ENCODE assay signal across 20 cellular contexts in genomic region chr20:2332711-2333110, GRCh38. TPM values are rescaled to one million over a fixed set of nuclear protein-coding genes. Genes with fewer than 3 reads are reported as not detected.
DNase-seq lines count a peak whose midpoint lies in the region; ATAC-seq and TF ChIP-seq lines count a peak whose summit lies in the region.
"Had no signal": no experiment of that assay in that cellular context is flagged by ENCODE, and none has a peak within 500 bp of the region (broad histone marks: within the 10 kb centered on the region; RNA-seq: fewer than 3 reads in every experiment).

No MANE protein-coding gene starts in this region.

- ATAC-seq in esophagus mucosa (peak; percentile 34), GM19467 (IDR thresholded peaks at IDR 0.05; ENCODE audit: unreplicated experiment) (no peak)
- ATAC-seq: HCT116 had no signal

- no CpG with 5 or more reads among the region's 4 CpGs for WGBS in H9 (ENCODE audit: extremely low coverage, insufficient read length, low lambda C conversion rate)
- whole genome bisulfite sequencing in neuronal stem cell (ENCODE audit: extremely low coverage in 2 of 2, insufficient read length in 2 of 2, insufficient replicate concordance in 1 of 2), 2 donors, result no CpG with 5 or more reads among the region's 4 CpGs

- H3K4me3 ChIP-seq in coronary artery (no peak overlapping the region), neutrophil (ENCODE audit: low read depth in 1 of 2, low read length in 1 of 2) (no peak overlapping the region), neuronal stem cell (ENCODE audit: low read length in 2 of 2) (no peak overlapping the region), foreskin fibroblast (ENCODE audit: low read depth in 1 of 2, low read length in 2 of 2) (no peak overlapping the region)
- H3K4me3 ChIP-seq: GM23248 had no signal

- H3K9ac ChIP-seq in H9 (ENCODE audit: extremely low read depth, insufficient read length, low read length), result no peak overlapping the region
- H3K9ac ChIP-seq in neuronal stem cell (ENCODE audit: low read depth, low read length, poor library complexity), result no peak overlapping the region
- H3K9ac ChIP-seq: GM23248 had no signal

- H2BK120ac ChIP-seq in H9 (ENCODE audit: low read depth, low read length, poor library complexity, severe bottlenecking), result no peak overlapping the region
- H2BK120ac ChIP-seq in neuronal stem cell (ENCODE audit: low read depth, low read length), result no peak overlapping the region

- no peak overlapping the region for H3K27ac ChIP-seq in H9 (ENCODE audit: insufficient read length, low read depth, low read length)
- H3K27ac ChIP-seq in coronary artery, result no peak overlapping the region
- H3K27ac ChIP-seq in neutrophil, result peak overlapping the region; percentile 35
- no peak overlapping the region for H3K27ac ChIP-seq in neuronal stem cell (replicated peaks; ENCODE audit: low read length)
- H3K27ac ChIP-seq: GM23248 had no signal

- H3K4me1 ChIP-seq in H9 (ENCODE audit: insufficient read depth, low read length), result 0 out of 2 replicates have a peak, but pooled peaks cover 2% of the 10 kb centered on the region
- peaks cover 56% of the 10 kb centered on the region in 2 experiments for H3K4me1 ChIP-seq in neutrophil (ENCODE audit: control insufficient read depth in 1 of 2, insufficient read depth in 1 of 2, low read depth in 1 of 2, low read length in 1 of 2)
- H3K4me1 ChIP-seq in neuronal stem cell (ENCODE audit: control insufficient read depth in 2 of 2, insufficient read depth in 1 of 2, low read depth in 1 of 2, low read length in 2 of 2), result no peaks in the 10 kb centered on the region
- H3K4me1 ChIP-seq: Caco-2 had no signal

- H3K36me3 Mint-ChIP-seq in H9 (ENCODE audit: insufficient read depth in 1 of 3, low read depth in 3 of 3), result no peaks in the 10 kb centered on the region
- H3K36me3 Mint-ChIP-seq: CD4-positive, alpha-beta memory T cell had no signal

- H3K4ac ChIP-seq in H9 (ENCODE audit: low read depth, low read length), result no peak overlapping the region
- H3K4ac ChIP-seq in neuronal stem cell (ENCODE audit: low read length), result no peak overlapping the region

- H2AK5ac ChIP-seq in H9 (ENCODE audit: insufficient read length, low read length) (no peak overlapping the region), neuronal stem cell (ENCODE audit: low read depth, low read length) (no peak overlapping the region)

- H3K18ac ChIP-seq in H9 (ENCODE audit: insufficient read length, low read depth, low read length) (no peak overlapping the region), neuronal stem cell (ENCODE audit: low read length) (no peak overlapping the region)

- H4K8ac ChIP-seq in H9 (replicated peaks; ENCODE audit: insufficient read length, low read depth, low read length), result no peak overlapping the region
- H4K8ac ChIP-seq in neuronal stem cell (ENCODE audit: low read depth, low read length), result no peak overlapping the region

- H3K4me1 Mint-ChIP-seq in H9, result peaks cover 11 to 15% of the 10 kb centered on the region in 2 experiments
- H3K4me1 Mint-ChIP-seq: CD4-positive, alpha-beta memory T cell had no signal

- H2BK20ac ChIP-seq in H9 (ENCODE audit: low read depth, low read length, poor library complexity, severe bottlenecking), result no peak overlapping the region

- H3K27me3 Mint-ChIP-seq in H9 (ENCODE audit: low read depth), result peaks cover 16% of the 10 kb centered on the region

- H3K23me2 ChIP-seq in H9 (ENCODE audit: insufficient read length, low read depth, low read length, poor library complexity, severe bottlenecking), result no peaks in the 10 kb centered on the region

- H3K4me3 Mint-ChIP-seq in H9, result no peak overlapping the region
- H3K4me3 Mint-ChIP-seq: CD4-positive, alpha-beta memory T cell had no signal

- H3K27ac Mint-ChIP-seq in H9, result no peak overlapping the region
- H3K27ac Mint-ChIP-seq: CD4-positive, alpha-beta memory T cell had no signal

- no peak overlapping the region for H4K5ac ChIP-seq in H9 (ENCODE audit: insufficient read length, low read depth, low read length)

- H3K56ac ChIP-seq in H9 (ENCODE audit: insufficient read length, low read depth, low read length), result no peak overlapping the region

- H3K23ac ChIP-seq in H9 (ENCODE audit: insufficient read length, low read depth, low read length) (no peak overlapping the region), neuronal stem cell (ENCODE audit: low read depth, low read length, poor library complexity) (no peak overlapping the region)

- no peaks in the 10 kb centered on the region for H4K20me1 ChIP-seq in H9 (ENCODE audit: control insufficient read depth, insufficient read depth, insufficient read length)

- H3K79me2 ChIP-seq in H9 (ENCODE audit: insufficient read depth, low read length), result no peaks in the 10 kb centered on the region

- H3T11ph ChIP-seq in H9 (ENCODE audit: low read length), result no peak overlapping the region

- no peaks in the 10 kb centered on the region for H3K27me3 ChIP-seq in H9 (ENCODE audit: insufficient read depth, low read length)
- H3K27me3 ChIP-seq in neutrophil, result no peaks in the 10 kb centered on the region
- peaks cover 0 to 29% (median 0%) of the 10 kb centered on the region in 3 experiments for H3K27me3 ChIP-seq in neuronal stem cell (ENCODE audit: control insufficient read depth in 3 of 3, insufficient read depth in 3 of 3, low read depth in 1 of 3, low read length in 3 of 3)

- TF ChIP-seq CTCF in H9 (conservative IDR thresholded peaks at IDR 0.05), result no peak
- no peak for TF ChIP-seq CTCF in coronary artery (IDR thresholded peaks at IDR 0.05)
- no peak for TF ChIP-seq CTCF in neutrophil (IDR thresholded peaks at IDR 0.05)
- no peak for TF ChIP-seq CTCF in foreskin fibroblast (IDR thresholded peaks at IDR 0.05; ENCODE audit: low read depth, low read length)

- H3K36me3 ChIP-seq in neutrophil (peaks cover 35% of the 10 kb centered on the region), neuronal stem cell (replicated peaks in 1 of 2; ENCODE audit: control insufficient read depth in 2 of 2, insufficient read depth in 2 of 2, low read length in 2 of 2) (no peaks in the 10 kb centered on the region)

- H2BK5ac ChIP-seq in H9 (ENCODE audit: insufficient read length, low read length), result no peak overlapping the region
- H2BK5ac ChIP-seq in neuronal stem cell (ENCODE audit: low read length), result no peak overlapping the region

- H3K4me2 ChIP-seq in H9 (ENCODE audit: insufficient read depth, insufficient read length, low read length) (no peak overlapping the region), neuronal stem cell (ENCODE audit: insufficient read depth, low read length, poor library complexity, severe bottlenecking) (no peak overlapping the region)

- no peaks in the 10 kb centered on the region for H3K9me3 Mint-ChIP-seq in H9
- H3K9me3 Mint-ChIP-seq: CD4-positive, alpha-beta memory T cell had no signal

- H2BK12ac ChIP-seq in H9 (ENCODE audit: insufficient read length, low read depth, low read length), result no peak overlapping the region
- no peak overlapping the region for H2BK12ac ChIP-seq in neuronal stem cell (ENCODE audit: low read length)

- DNase-seq in H9 (peak; percentile 8), coronary artery (ENCODE audit: low spot score) (peak; percentile 31), neuronal stem cell (ENCODE audit: low spot score) (no peak), foreskin fibroblast (no peak)
- no peak for DNase-seq in activated CD4-positive, alpha-beta T cell treated with anti-CD3 and anti-CD28 coated beads for 48 hours
- DNase-seq: C1 segment of cervical spinal cord; Caco-2; CD4-positive, alpha-beta memory T cell; DMS153; DND-41; GM23248; H7 had no signal

- H3K9me3 ChIP-seq in H9 (ENCODE audit: control insufficient read depth, low read depth, low read length), result no peaks in the 10 kb centered on the region
- H3K9me3 ChIP-seq in neutrophil, result no peaks in the 10 kb centered on the region
- H3K9me3 ChIP-seq in neuronal stem cell (replicated peaks in 1 of 2; ENCODE audit: control insufficient read depth in 2 of 2, insufficient read depth in 1 of 2, low read depth in 1 of 2, low read length in 2 of 2), result no peaks in the 10 kb centered on the region
- H3K9me3 ChIP-seq: Caco-2 had no signal

- no peaks in the 10 kb centered on the region for H3K79me1 ChIP-seq in H9 (ENCODE audit: insufficient read depth, low read depth, low read length, poor library complexity, severe bottlenecking)
- H3K79me1 ChIP-seq in neuronal stem cell (ENCODE audit: low read depth, low read length), result no peaks in the 10 kb centered on the region

- H2AFZ ChIP-seq in H9 (ENCODE audit: low read length) (no peak overlapping the region), neuronal stem cell (ENCODE audit: low read length) (no peak overlapping the region)
- H2AFZ ChIP-seq: GM23248 had no signal

- H2BK15ac ChIP-seq in H9 (ENCODE audit: low read depth, low read length), result no peak overlapping the region
- no peak overlapping the region for H2BK15ac ChIP-seq in neuronal stem cell (ENCODE audit: low read length)

- no peak overlapping the region for H4K91ac ChIP-seq in H9 (ENCODE audit: insufficient read length, low read depth, low read length)
- H4K91ac ChIP-seq in neuronal stem cell (ENCODE audit: low read depth, low read length, poor library complexity), result no peak overlapping the region

- H3K14ac ChIP-seq in H9 (ENCODE audit: insufficient read depth, low read length), result no peak overlapping the region
- H3K14ac ChIP-seq in neuronal stem cell (ENCODE audit: low read length), result no peak overlapping the region

RNA-seq across cellular contexts. Expression of gene TGM3, which starts 36.9 kb away (rescaled TPM):
- not detected in 2 replicates for total RNA-seq in H9 (2021)
- 1,379 TPM for total RNA-seq in esophagus mucosa
- 0.29 TPM for polyA plus RNA-seq in neuronal stem cell (2013, experiment 1 of 2)
- 0.19 TPM for polyA plus RNA-seq in neuronal stem cell (2013, experiment 2 of 2)
- total RNA-seq: CD4-positive, alpha-beta memory T cell; H1 had no signal
- polyA plus RNA-seq: BJ; CD4-positive, alpha-beta memory T cell had no signal

RNA-seq across cellular contexts. Expression of gene TGM6, which starts 48.0 kb away (rescaled TPM):
- total RNA-seq in H9 (2021) (not detected in 2 replicates), esophagus mucosa (not detected)
- not detected for polyA plus RNA-seq in neuronal stem cell (2013, experiment 1 of 2)
- not detected for polyA plus RNA-seq in neuronal stem cell (2013, experiment 2 of 2)
- total RNA-seq: A172; A673; Caco-2; CD4-positive, alpha-beta memory T cell; GM23248; H1; H7 had no signal
- polyA plus RNA-seq: BJ; CD4-positive, alpha-beta memory T cell; GM23248 had no signal

Comparison
In these comparisons a context has a peak if more than half of its experiments do, and no peak if none do; other contexts are left out.
1. DNase-seq: peak in H9 (single experiment) and coronary artery (single experiment); none in neuronal stem cell (single experiment), foreskin fibroblast (0 of 2) and activated CD4-positive, alpha-beta T cell treated with anti-CD3 and anti-CD28 coated beads for 48 hours (single experiment).
2. RNA of gene TGM3, which starts 36.9 kb away (total RNA-seq): 1,379 TPM in esophagus mucosa (single experiment); not detected in H9; every median in the first group is over 1,000 times any median in the second.